In the genomic region with DNA sequence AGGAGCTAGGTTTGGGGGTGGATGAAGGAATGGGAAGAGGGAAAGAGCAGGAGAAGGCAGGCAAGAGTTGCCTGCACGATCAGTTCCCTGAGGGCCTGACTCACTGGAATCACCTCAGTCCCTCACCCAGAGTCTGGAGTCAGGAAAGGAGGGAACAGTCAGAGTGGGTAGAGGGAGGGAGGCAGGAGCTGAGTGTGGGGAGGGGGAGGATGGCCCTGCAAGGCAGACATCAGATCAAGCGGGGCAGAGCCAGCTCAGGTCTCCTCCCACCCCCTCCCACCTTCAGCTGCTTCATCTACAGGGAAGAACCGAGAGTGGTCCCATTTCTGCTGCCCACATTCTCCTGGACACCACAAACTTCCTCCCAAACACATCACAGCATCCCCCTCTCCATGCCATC, we compare ENCODE assay signal across 17 cellular contexts. TPM values are rescaled to one million over a fixed set of nuclear protein-coding genes. Genes with fewer than 3 reads are reported as not detected.
A peak's percentile ranks its signal among the peaks of the same experiment; 100 is the strongest.
DNase-seq lines count a peak whose midpoint lies in the region; ATAC-seq and TF ChIP-seq lines count a peak whose summit lies in the region.
"Had no signal": no experiment of that assay in that cellular context is flagged by ENCODE, and none has a peak within 500 bp of the region (broad histone marks: within the 10 kb centered on the region; RNA-seq: fewer than 3 reads in every experiment).

No MANE protein-coding gene starts in this region.

- H3K4me1 Mint-ChIP-seq in T-helper 17 cell, result peaks cover 17% of the 10 kb centered on the region

- POLR2A ChIA-PET in AG04450 (lab: Yijun Ruan, JAX), result no interaction called here

- DNase-seq in AG04450 (ENCODE audit: low read depth, low spot score) (no peak), T-helper 17 cell (no peak), dorsolateral prefrontal cortex (no peak), neuronal stem cell (ENCODE audit: low spot score) (no peak), right atrium auricular region (ENCODE audit: low spot score) (no peak), OCI-M2 (lab: John Stamatoyannopoulos, UW; ENCODE audit: unreplicated experiment) (no peak), MG63 (no peak), right cardiac atrium (no peak)
- DNase-seq: AML-193; Calu3; CD4-positive, CD25-positive, alpha-beta regulatory T cell; DMS 273 treated with DMSO at 0.1 percent for 48 hours; HFFc6 had no signal

- no peak overlapping the region for H2BK12ac ChIP-seq in neuronal stem cell (ENCODE audit: low read length)

- H3K4me3 ChIP-seq in AG04450 (ENCODE audit: low read depth, low read length), result no peak overlapping the region
- H3K4me3 ChIP-seq in dorsolateral prefrontal cortex, result no peak overlapping the region
- no peak overlapping the region for H3K4me3 ChIP-seq in neuronal stem cell (ENCODE audit: low read length in 2 of 2)
- H3K4me3 ChIP-seq in right atrium auricular region, result no peak overlapping the region
- no peak overlapping the region for H3K4me3 ChIP-seq in MG63
- H3K4me3 ChIP-seq in right cardiac atrium (ENCODE audit: low read length), result no peak overlapping the region
- H3K4me3 ChIP-seq: BLaER1, HAP-1 had no signal

- peaks cover 64% of the 10 kb centered on the region for H3K27me3 ChIP-seq in AG04450 (ENCODE audit: control insufficient read depth, insufficient read depth, low read length)
- H3K27me3 ChIP-seq in dorsolateral prefrontal cortex, result no peaks in the 10 kb centered on the region
- peaks cover 0 to 82% (median 0%) of the 10 kb centered on the region in 3 experiments for H3K27me3 ChIP-seq in neuronal stem cell (ENCODE audit: control insufficient read depth in 3 of 3, insufficient read depth in 3 of 3, low read depth in 1 of 3, low read length in 3 of 3)
- H3K27me3 ChIP-seq in right atrium auricular region, result no peaks in the 10 kb centered on the region
- peaks cover 8% of the 10 kb centered on the region for H3K27me3 ChIP-seq in MG63
- H3K27me3 ChIP-seq in right cardiac atrium (ENCODE audit: control insufficient read depth, insufficient read depth), result no peaks in the 10 kb centered on the region
- H3K27me3 ChIP-seq: BLaER1 had no signal

- no peak overlapping the region for H3K4me3 Mint-ChIP-seq in T-helper 17 cell
- H3K4me3 Mint-ChIP-seq: HFFc6 had no signal

- H2BK15ac ChIP-seq in neuronal stem cell (ENCODE audit: low read length), result peak overlapping the region; percentile 38

- no peak overlapping the region for H3K4me2 ChIP-seq in neuronal stem cell (ENCODE audit: insufficient read depth, low read length, poor library complexity, severe bottlenecking)

- H3K79me1 ChIP-seq in neuronal stem cell (ENCODE audit: low read depth, low read length), result no peaks in the 10 kb centered on the region

- peaks cover 6% of the 10 kb centered on the region for H3K36me3 Mint-ChIP-seq in T-helper 17 cell (ENCODE audit: low read depth)
- H3K36me3 Mint-ChIP-seq: CD4-positive, CD25-positive, alpha-beta regulatory T cell had no signal

- no peaks in the 10 kb centered on the region for H3K36me3 ChIP-seq in neuronal stem cell (replicated peaks in 1 of 2; ENCODE audit: control insufficient read depth in 2 of 2, insufficient read depth in 2 of 2, low read length in 2 of 2)
- no peaks in the 10 kb centered on the region for H3K36me3 ChIP-seq in right atrium auricular region
- no peaks in the 10 kb centered on the region for H3K36me3 ChIP-seq in MG63
- H3K36me3 ChIP-seq: BLaER1, HAP-1 had no signal

- no peak overlapping the region for H4K8ac ChIP-seq in neuronal stem cell (ENCODE audit: low read depth, low read length)

- TF ChIP-seq CTCF in AG04450 (IDR thresholded peaks at IDR 0.05; ENCODE audit: low read depth, low read length), result no peak
- no peak for TF ChIP-seq CTCF in dorsolateral prefrontal cortex (IDR thresholded peaks at IDR 0.05 in 54 of 56, conservative IDR thresholded peaks at IDR 0.05 in 2 of 56; ENCODE audit: low read depth in 1 of 56, partially characterized antibody in 56 of 56)
- TF ChIP-seq CTCF in right atrium auricular region (IDR thresholded peaks at IDR 0.05), result no peak

- H3K27ac Mint-ChIP-seq in T-helper 17 cell, result peak overlapping the region; percentile 49
- H3K27ac Mint-ChIP-seq: CD4-positive, CD25-positive, alpha-beta regulatory T cell; HFFc6 had no signal

- H2AK5ac ChIP-seq in neuronal stem cell (ENCODE audit: low read depth, low read length), result no peak overlapping the region

- H3K18ac ChIP-seq in neuronal stem cell (ENCODE audit: low read length), result peak overlapping the region; percentile 65

- H2AFZ ChIP-seq in neuronal stem cell (ENCODE audit: low read length), result no peak overlapping the region

- no peak overlapping the region for H3K14ac ChIP-seq in neuronal stem cell (ENCODE audit: low read length)

- no peak overlapping the region for H2BK120ac ChIP-seq in neuronal stem cell (ENCODE audit: low read depth, low read length)

- peaks cover 49% of the 10 kb centered on the region for H3K27me3 Mint-ChIP-seq in T-helper 17 cell

- intact Hi-C loops in dorsolateral prefrontal cortex (cut with DNase I) (no loop called here), right cardiac atrium (cut with DNase I) (no loop called here)

- H3K9me3 ChIP-seq in AG04450 (ENCODE audit: control insufficient read depth, insufficient read depth, low read length), result no peaks in the 10 kb centered on the region; the same call in 1 of the 2 replicates
- H3K9me3 ChIP-seq in T-helper 17 cell (ENCODE audit: control insufficient read depth, low read length, poor library complexity, severe bottlenecking), result no peaks in the 10 kb centered on the region
- H3K9me3 ChIP-seq in neuronal stem cell (replicated peaks in 1 of 2; ENCODE audit: control insufficient read depth in 2 of 2, insufficient read depth in 1 of 2, low read depth in 1 of 2, low read length in 2 of 2), result no peaks in the 10 kb centered on the region
- H3K9me3 ChIP-seq in right atrium auricular region, result no peaks in the 10 kb centered on the region
- no peaks in the 10 kb centered on the region for H3K9me3 ChIP-seq in MG63
- H3K9me3 ChIP-seq in right cardiac atrium (ENCODE audit: control insufficient read depth, low read length), result no peaks in the 10 kb centered on the region
- H3K9me3 ChIP-seq: BLaER1, HAP-1 had no signal

- H3K27ac ChIP-seq in AG04450 (ENCODE audit: low read depth, low read length), result peak overlapping the region; percentile 11
- peak overlapping the region in 46 of 59 donors; percentile 11 to 86 (median 64) for H3K27ac ChIP-seq in dorsolateral prefrontal cortex
- no peak overlapping the region for H3K27ac ChIP-seq in neuronal stem cell (replicated peaks; ENCODE audit: low read length)
- no peak overlapping the region for H3K27ac ChIP-seq in right atrium auricular region
- H3K27ac ChIP-seq in right cardiac atrium (ENCODE audit: low read length), result no peak overlapping the region
- H3K27ac ChIP-seq: 22Rv1, BLaER1 had no signal

- no peak overlapping the region for H3K9ac ChIP-seq in neuronal stem cell (ENCODE audit: low read depth, low read length, poor library complexity)
- H3K9ac ChIP-seq: BLaER1 had no signal

- no peak overlapping the region for H4K91ac ChIP-seq in neuronal stem cell (ENCODE audit: low read depth, low read length, poor library complexity)

- H2BK5ac ChIP-seq in neuronal stem cell (ENCODE audit: low read length), result no peak overlapping the region

- no peak overlapping the region for H3K4ac ChIP-seq in neuronal stem cell (ENCODE audit: low read length)

- ATAC-seq in T-helper 17 cell (no peak), right cardiac atrium (no peak)
- ATAC-seq: HepG2 had no signal

- CTCF ChIA-PET in AG04450 (lab: Charles Lee), result no interaction called here

- H3K23ac ChIP-seq in neuronal stem cell (ENCODE audit: low read depth, low read length, poor library complexity), result no peak overlapping the region

- H3K4me1 ChIP-seq in neuronal stem cell (ENCODE audit: control insufficient read depth in 2 of 2, insufficient read depth in 1 of 2, low read depth in 1 of 2, low read length in 2 of 2) (peaks cover 3 to 18% of the 10 kb centered on the region in 2 donors), right atrium auricular region (peaks cover 0 to 52% of the 10 kb centered on the region in 2 donors), right cardiac atrium (ENCODE audit: control insufficient read depth, insufficient read depth, low read length) (peaks cover 25% of the 10 kb centered on the region)
- H3K4me1 ChIP-seq: HAP-1 had no signal

- WGBS in neuronal stem cell (ENCODE audit: extremely low coverage in 2 of 2, insufficient read length in 2 of 2, insufficient replicate concordance in 1 of 2), 2 donors, result no CpG with 5 or more reads among the region's 3 CpGs
- WGBS in right cardiac atrium, result 79% methylated on average over 3 of the region's 3 CpGs

RNA-seq across cellular contexts. Expression of a gene that starts 58.9 kb away (rescaled TPM):
- polyA plus RNA-seq in AG04450 (2011; rRNA removed), result 0.02 and 0.11 TPM in 2 replicates
- 0.32 TPM in 1 of 2 replicates, not detected in the other for polyA minus RNA-seq in AG04450 (2011; rRNA and poly(A)+ RNA removed)
- total RNA-seq in T-helper 17 cell, result 1 to 10 TPM; 2.7 to 4.9 TPM
- total RNA-seq in dorsolateral prefrontal cortex, result 100 to 1,000 TPM in 119 of 120 experiments, 10 to 100 TPM in 1; 92.8 to 412 (median 240) TPM
- 1.7 TPM for polyA plus RNA-seq in neuronal stem cell (2013, experiment 1 of 2)
- polyA plus RNA-seq in neuronal stem cell (2013, experiment 2 of 2), result 1.7 TPM
- total RNA-seq in right atrium auricular region, result 10 to 100 TPM; 23.1 to 34.2 TPM
- total RNA-seq in MG63 (2014; rRNA removed; shearing (Covaris generic); ENCODE audit: low replicate concordance), result not detected in 2 replicates
- 10 to 100 TPM; 32.1 to 43.9 (median 37.0) TPM for total RNA-seq in right cardiac atrium
- 43.1 TPM for polyA plus RNA-seq in right cardiac atrium
- total RNA-seq: HepG2 had no signal
- polyA plus RNA-seq: CD4-positive, CD25-positive, alpha-beta regulatory T cell had no signal

Comparison
In these comparisons a context has a peak if more than half of its experiments do, and no peak if none do; other contexts are left out.
1. H3K27ac ChIP-seq: peak in AG04450 (single experiment) and dorsolateral prefrontal cortex (46 of 59); none in neuronal stem cell (single experiment), right atrium auricular region (0 of 2) and right cardiac atrium (single experiment).
2. RNA of a gene that starts 58.9 kb away (total RNA-seq): 92.8 to 412 TPM in dorsolateral prefrontal cortex, 32.1 to 43.9 TPM in right cardiac atrium and 23.1 to 34.2 TPM in right atrium auricular region; 2.7 to 4.9 TPM in T-helper 17 cell and not detected in MG63; every median in the first group is over 4 times any median in the second.